ENCODE assay signal across 19 cellular contexts in the genomic region with DNA sequence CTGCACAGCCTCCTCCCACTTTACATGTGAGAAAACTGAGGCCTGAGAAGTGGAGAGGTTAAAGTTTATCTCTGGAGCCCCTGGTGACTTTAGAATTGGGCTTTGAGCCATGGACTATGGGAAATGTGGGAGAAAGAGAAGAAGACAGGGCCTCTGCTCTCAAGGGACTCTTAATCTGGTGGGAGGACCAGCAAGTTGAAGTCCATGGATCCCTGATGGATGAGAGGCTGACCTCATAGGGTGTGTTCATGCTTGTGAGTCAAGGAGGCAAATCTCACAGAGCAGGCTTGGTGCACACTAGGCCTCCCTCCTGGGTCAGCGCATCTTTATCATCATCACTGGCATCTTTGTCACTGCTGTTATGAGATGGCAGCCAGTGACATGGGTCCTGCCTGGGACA.
"Had no signal": no experiment of that assay in that cellular context is flagged by ENCODE, and none has a peak within 500 bp of the region (broad histone marks: within the 10 kb centered on the region; RNA-seq: fewer than 3 reads in every experiment).

No MANE protein-coding gene starts in this region.

- ATAC-seq: activated CD8-positive, alpha-beta T cell treated with anti-CD3 and anti-CD28 coated beads, Interleukin-2, amount 10 ng/mL, durations not matched to agents 7 days and 5 days; activated T-cell treated with anti-CD3 and anti-CD28 coated beads, Interleukin-2, amount 50 U/mL, for 4 hours; left colon; stimulated activated memory B cell treated with anti-CD40 and anti-IgM and Interleukin-4, amounts not matched to agents 10 μg/mL and 1 μg/mL and 100 μg/mL, for 72 hours had no signal

- DNase-seq: activated CD4-positive, alpha-beta T cell treated with anti-CD3 and anti-CD28 coated beads, Interleukin-2, amount 10 ng/mL, durations not matched to agents 24 days and 14 days; activated CD4-positive, CD25-positive, alpha-beta regulatory T cell; activated CD8-positive, alpha-beta T cell treated with anti-CD3 and anti-CD28 coated beads, Interleukin-2, amount 10 ng/mL, durations not matched to agents 7 days and 5 days; activated effector memory CD4-positive, alpha-beta T cell treated with Interleukin-2 at 50 U/mL for 16 hours; activated naive CD4-positive, alpha-beta T cell treated with anti-CD3 and anti-CD28 coated beads, Interleukin-2, amount 10 ng/mL, durations not matched to agents 7 days and 5 days; activated T-cell treated with anti-CD3 and anti-CD28 coated beads, Interleukin-2, amount 50 U/mL, for 4 hours; erythroblast; hippocampal formation; islet precursor cell; left colon; nucleus accumbens; sigmoid colon; spleen; stimulated activated CD4-positive, alpha-beta T cell treated with anti-CD3 and anti-CD28 coated beads, Interleukin-4, amount 100 ng/mL, for 4 hours; testis had no signal

- H3K36me3 ChIP-seq: ascending aorta, sigmoid colon, spleen had no signal

- H3K27me3 ChIP-seq: ascending aorta, sigmoid colon, testis had no signal

- H3K4me3 ChIP-seq: ascending aorta, coronary artery, lung, sigmoid colon, spleen, testis had no signal
